8 cellular contexts compared by ENCODE assay signal in genomic region chr3:42804831-42805821, GRCh38. TPM values are rescaled to one million over a fixed set of nuclear protein-coding genes. Genes with fewer than 3 reads are reported as not detected.
A peak's percentile ranks its signal among the peaks of the same experiment; 100 is the strongest.
DNase-seq lines count a peak whose midpoint lies in the region; ATAC-seq and TF ChIP-seq lines count a peak whose summit lies in the region.

No MANE protein-coding gene starts in this region.

- peaks cover 26% of the 10 kb centered on the region for H3K79me2 ChIP-seq in fibroblast of lung (ENCODE audit: control insufficient read depth, insufficient read depth, low read length)

- peak in 1 of 3 donors; percentile 7 for DNase-seq in CD4-positive, CD25-positive, alpha-beta regulatory T cell
- DNase-seq in SK-N-MC (ENCODE audit: low read depth, low spot score) (no peak), fibroblast of lung (ENCODE audit: low read depth in 2 of 2) (peak; percentile 8 to 28), HCEC 1CT (no peak)
- no peak for DNase-seq in natural killer cell treated with Interleukin-12 subunit alpha and Interleukin-12 subunit beta and Interleukin-15 and Interleukin-18, amount 100 ng/mL, for 72 hours (ENCODE audit: low spot score)
- DNase-seq in activated effector memory CD4-positive, alpha-beta T cell treated with anti-CD3 and anti-CD28 coated beads, Interleukin-2, amount 50 U/mL, for 16 hours = no peak

- no peaks in the 10 kb centered on the region for H3K9me3 ChIP-seq in CD4-positive, CD25-positive, alpha-beta regulatory T cell (ENCODE audit: control insufficient read depth in 2 of 2, low read length in 2 of 2)
- H3K9me3 ChIP-seq in SK-N-MC (ENCODE audit: low read depth, low read length) = no peaks in the 10 kb centered on the region
- H3K9me3 ChIP-seq in fibroblast of lung (ENCODE audit: control insufficient read depth, insufficient read depth, low read depth, low read length) = no peaks in the 10 kb centered on the region

- H3K27me3 ChIP-seq in CD4-positive, CD25-positive, alpha-beta regulatory T cell (ENCODE audit: control insufficient read depth, insufficient read depth, low read length) = peaks cover 11% of the 10 kb centered on the region
- peaks cover 2% of the 10 kb centered on the region for H3K27me3 ChIP-seq in fibroblast of lung (ENCODE audit: control insufficient read depth, insufficient read depth, low read length)

- no peaks in the 10 kb centered on the region for H4K20me1 ChIP-seq in fibroblast of lung (ENCODE audit: control insufficient read depth, extremely low read depth, insufficient read depth, low read length)

- H3K9me3 Mint-ChIP-seq in CD4-positive, CD25-positive, alpha-beta regulatory T cell = peaks cover 0 to 2% (median 0%) of the 10 kb centered on the region in 7 donors
- H3K9me3 Mint-ChIP-seq in natural killer cell treated with Interleukin-12 subunit alpha and Interleukin-12 subunit beta and Interleukin-15 and Interleukin-18, amount 100 ng/mL, for 72 hours = no peaks in the 10 kb centered on the region

- H3K4me3 Mint-ChIP-seq in CD4-positive, CD25-positive, alpha-beta regulatory T cell = peak overlapping the region; percentile 97 to 99 (median 98)
- H3K4me3 Mint-ChIP-seq in natural killer cell treated with Interleukin-12 subunit alpha and Interleukin-12 subunit beta and Interleukin-15 and Interleukin-18, amount 100 ng/mL, for 72 hours = peak overlapping the region; percentile 99

- H3K36me3 Mint-ChIP-seq in CD4-positive, CD25-positive, alpha-beta regulatory T cell = peaks cover 2% of the 10 kb centered on the region
- peaks cover 5% of the 10 kb centered on the region for H3K36me3 Mint-ChIP-seq in natural killer cell treated with Interleukin-12 subunit alpha and Interleukin-12 subunit beta and Interleukin-15 and Interleukin-18, amount 100 ng/mL, for 72 hours

- no peaks in the 10 kb centered on the region for H3K36me3 ChIP-seq in CD4-positive, CD25-positive, alpha-beta regulatory T cell (ENCODE audit: control insufficient read depth, insufficient read depth, low read length)
- H3K36me3 ChIP-seq in SK-N-MC (ENCODE audit: insufficient read depth, low read length) = no peaks in the 10 kb centered on the region
- H3K36me3 ChIP-seq in fibroblast of lung (ENCODE audit: control insufficient read depth, insufficient read depth, low read length) = no peaks in the 10 kb centered on the region

- peaks cover 33% of the 10 kb centered on the region for H3K27me3 Mint-ChIP-seq in CD4-positive, CD25-positive, alpha-beta regulatory T cell
- H3K27me3 Mint-ChIP-seq in natural killer cell treated with Interleukin-12 subunit alpha and Interleukin-12 subunit beta and Interleukin-15 and Interleukin-18, amount 100 ng/mL, for 72 hours = peaks cover 9 to 21% of the 10 kb centered on the region in 2 donors

- H3K4me2 ChIP-seq in fibroblast of lung (ENCODE audit: extremely low read depth, insufficient read depth, low read length) = peak overlapping the region; percentile 87

- H3K4me1 ChIP-seq in CD4-positive, CD25-positive, alpha-beta regulatory T cell (ENCODE audit: control insufficient read depth, insufficient read depth, low read length, poor library complexity, severe bottlenecking) = peaks cover 20% of the 10 kb centered on the region
- no peaks in the 10 kb centered on the region for H3K4me1 ChIP-seq in fibroblast of lung (ENCODE audit: control insufficient read depth, extremely low read depth, insufficient read depth, low read length)

- no peak for TF ChIP-seq CTCF in fibroblast of lung (conservative IDR thresholded peaks at IDR 0.05 in 1 of 2, IDR thresholded peaks at IDR 0.05 in 1 of 2; ENCODE audit: low read depth in 1 of 2, low read length in 2 of 2)

- H3K27ac ChIP-seq in CD4-positive, CD25-positive, alpha-beta regulatory T cell (ENCODE audit: insufficient read depth, low read length, poor library complexity, severe bottlenecking) = peak overlapping the region; percentile 80
- H3K27ac ChIP-seq in SK-N-MC (no peak overlapping the region), fibroblast of lung (ENCODE audit: insufficient read depth, low read length) (peak overlapping the region; percentile 93)

- H3K9ac ChIP-seq in SK-N-MC (ENCODE audit: insufficient read length) (peak overlapping the region; percentile 70), fibroblast of lung (ENCODE audit: insufficient read depth, low read length) (peak overlapping the region; percentile 80)

- H3K4me1 Mint-ChIP-seq in CD4-positive, CD25-positive, alpha-beta regulatory T cell = peaks cover 22 to 48% (median 36%) of the 10 kb centered on the region in 4 donors
- peaks cover 22 to 38% of the 10 kb centered on the region in 2 donors for H3K4me1 Mint-ChIP-seq in natural killer cell treated with Interleukin-12 subunit alpha and Interleukin-12 subunit beta and Interleukin-15 and Interleukin-18, amount 100 ng/mL, for 72 hours (ENCODE audit: low read depth in 2 of 2)

- H2AFZ ChIP-seq in fibroblast of lung (ENCODE audit: low read length) = peak overlapping the region; percentile 95

- peak overlapping the region in 2 of 3 donors; percentile 96 for H3K27ac Mint-ChIP-seq in CD4-positive, CD25-positive, alpha-beta regulatory T cell
- H3K27ac Mint-ChIP-seq in natural killer cell treated with Interleukin-12 subunit alpha and Interleukin-12 subunit beta and Interleukin-15 and Interleukin-18, amount 100 ng/mL, for 72 hours = peak overlapping the region; percentile 94 to 96

- H3K4me3 ChIP-seq in CD4-positive, CD25-positive, alpha-beta regulatory T cell (ENCODE audit: low read depth, low read length) = peak overlapping the region; percentile 75
- H3K4me3 ChIP-seq in SK-N-MC = peak overlapping the region; percentile 88
- H3K4me3 ChIP-seq in fibroblast of lung (replicated peaks in 1 of 4; ENCODE audit: control extremely low read depth in 1 of 4, insufficient read depth in 1 of 4, low read depth in 3 of 4, low read length in 4 of 4) = peak overlapping the region; percentile 60 to 96 (median 78)

- no peak for ATAC-seq in CD4-positive, CD25-positive, alpha-beta regulatory T cell (ENCODE audit: low read depth in 2 of 2)
- ATAC-seq in GM21619 (IDR thresholded peaks at IDR 0.05; ENCODE audit: unreplicated experiment) = peak; percentile 19
- ATAC-seq in natural killer cell treated with Interleukin-12 subunit alpha and Interleukin-12 subunit beta and Interleukin-15 and Interleukin-18, amount 100 ng/mL, for 72 hours = no peak
- ATAC-seq in HG03097 (IDR thresholded peaks at IDR 0.05; ENCODE audit: low FRiP score, unreplicated experiment) = no peak

RNA-seq across cellular contexts. Expression of gene HIGD1A, which starts 0.8 kb away (rescaled TPM):
- total RNA-seq in CD4-positive, CD25-positive, alpha-beta regulatory T cell = 23.9 TPM
- 100 to 1,000 TPM in 1 of 4 donors, 10 to 100 TPM in 3; 77.6 to 110 (median 91.9) TPM for polyA plus RNA-seq in CD4-positive, CD25-positive, alpha-beta regulatory T cell
- total RNA-seq in fibroblast of lung = 98.6 and 121 TPM in 2 replicates
- 245 and 257 TPM in 2 replicates for polyA plus RNA-seq in fibroblast of lung
- 135 and 146 TPM in 2 replicates for polyA plus RNA-seq in fibroblast of lung (2012)
- polyA minus RNA-seq in fibroblast of lung (ENCODE audit: low replicate concordance) = 3.8 and 4.3 TPM in 2 replicates
- total RNA-seq in natural killer cell treated with Interleukin-12 subunit alpha and Interleukin-12 subunit beta and Interleukin-15 and Interleukin-18, amount 100 ng/mL, for 72 hours = 10 to 100 TPM; 60.0 to 78.4 TPM

RNA-seq across cellular contexts. Expression of gene ACKR2, which starts 4.1 kb away (rescaled TPM):
- not detected for total RNA-seq in CD4-positive, CD25-positive, alpha-beta regulatory T cell
- under 1 TPM in 2 of 4 donors, not detected in 2; 0.29 to 0.35 TPM for polyA plus RNA-seq in CD4-positive, CD25-positive, alpha-beta regulatory T cell
- under 0.01 and 0.26 TPM in 2 replicates for total RNA-seq in fibroblast of lung
- polyA plus RNA-seq in fibroblast of lung = 0.12 and 0.19 TPM in 2 replicates
- 0.16 TPM in 1 of 2 replicates, not detected in the other for polyA plus RNA-seq in fibroblast of lung (2012)
- polyA minus RNA-seq in fibroblast of lung (ENCODE audit: low replicate concordance) = not detected in 2 replicates
- total RNA-seq in natural killer cell treated with Interleukin-12 subunit alpha and Interleukin-12 subunit beta and Interleukin-15 and Interleukin-18, amount 100 ng/mL, for 72 hours = 10 to 100 TPM in 1 of 2 donors, 1 to 10 TPM in 1; 2.3 to 11.5 TPM

RNA-seq across cellular contexts. Expression of gene CCDC13, which starts 32.1 kb away (rescaled TPM):
- total RNA-seq in CD4-positive, CD25-positive, alpha-beta regulatory T cell = 0.32 TPM
- under 1 TPM in 3 of 4 donors, not detected in 1; 0.15 to 0.33 (median 0.26) TPM for polyA plus RNA-seq in CD4-positive, CD25-positive, alpha-beta regulatory T cell
- total RNA-seq in fibroblast of lung = 0.51 and 0.66 TPM in 2 replicates
- 0.41 and 0.43 TPM in 2 replicates for polyA plus RNA-seq in fibroblast of lung
- polyA plus RNA-seq in fibroblast of lung (2012) = 0.36 and 0.56 TPM in 2 replicates
- not detected in 2 replicates for polyA minus RNA-seq in fibroblast of lung (ENCODE audit: low replicate concordance)
- 1 to 10 TPM; 1.0 to 1.2 TPM for total RNA-seq in natural killer cell treated with Interleukin-12 subunit alpha and Interleukin-12 subunit beta and Interleukin-15 and Interleukin-18, amount 100 ng/mL, for 72 hours

Comparison
In these comparisons a context has a peak if more than half of its experiments do, and no peak if none do; other contexts are left out.
1. DNase-seq: peak in fibroblast of lung (2 of 2); none in SK-N-MC (single experiment), natural killer cell treated with Interleukin-12 subunit alpha and Interleukin-12 subunit beta and Interleukin-15 and Interleukin-18, amount 100 ng/mL, for 72 hours (single experiment), HCEC 1CT (single experiment) and activated effector memory CD4-positive, alpha-beta T cell treated with anti-CD3 and anti-CD28 coated beads, Interleukin-2, amount 50 U/mL, for 16 hours (single experiment).
2. Peak in every context shown above with its lines, with median percentiles within 50 percentile points of each other: H3K4me3 ChIP-seq.